In the genomic region with DNA sequence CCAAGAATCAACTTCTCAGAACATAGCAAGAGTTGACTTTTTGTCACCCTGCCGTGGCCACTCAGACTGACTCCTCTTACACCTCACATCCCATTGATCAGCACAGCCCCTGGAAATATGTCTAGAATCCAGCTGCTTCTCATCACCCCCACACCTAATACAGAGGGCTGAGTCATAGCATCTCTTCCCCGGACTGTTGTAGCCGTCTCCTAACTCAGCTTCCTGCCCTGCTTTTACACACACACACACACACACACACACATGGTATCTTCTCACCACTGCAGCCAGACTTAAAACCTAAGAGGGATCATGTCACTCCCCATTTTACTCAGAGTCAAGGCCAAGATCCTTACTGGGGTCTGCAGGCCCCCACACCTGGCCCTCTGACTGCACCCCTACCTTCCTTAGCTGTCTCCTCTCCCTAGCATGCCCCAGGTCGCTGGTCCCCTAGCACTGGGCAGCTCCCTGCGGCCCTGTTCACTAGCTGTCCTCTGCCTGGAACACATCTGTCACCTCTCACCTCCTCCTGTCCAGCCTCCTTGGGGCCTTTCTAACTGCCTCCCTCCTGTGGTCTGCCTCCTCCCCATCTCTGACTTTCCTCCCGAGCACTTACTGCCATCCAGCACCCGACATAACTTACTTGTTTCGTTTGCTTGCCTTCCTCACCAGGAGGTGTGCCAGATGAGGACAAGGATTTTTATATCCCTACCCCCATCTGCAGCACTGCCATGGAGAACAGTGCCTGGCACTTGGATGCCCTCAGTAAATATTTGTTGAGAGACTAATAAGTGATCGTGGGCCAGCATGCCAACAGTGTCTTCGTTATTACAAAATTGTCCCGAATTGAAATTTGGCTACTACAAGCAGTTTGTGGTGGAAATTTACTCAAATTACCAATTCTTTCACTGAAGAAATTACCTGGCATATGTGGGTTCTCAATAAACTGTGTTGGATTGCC, we compare ENCODE assay signal across 7 cellular contexts.
DNase-seq lines count a peak whose midpoint lies in the region; ATAC-seq, FAIRE-seq and TF ChIP-seq lines count a peak whose summit lies in the region.

No MANE protein-coding gene starts in this region.

- no TSS peak for BruUV-seq in endothelial cell of umbilical vein (replicated peaks; lab: Mats Ljungman, UMichigan)

- no peaks in the 10 kb centered on the region for H4K20me1 ChIP-seq in endothelial cell of umbilical vein (replicated peaks; ENCODE audit: control insufficient read depth, extremely low read depth, insufficient read depth, low read length)

- H3K4me3 ChIP-seq in endothelial cell of umbilical vein (replicated peaks in 1 of 3; ENCODE audit: insufficient read depth in 1 of 3, low read depth in 1 of 3, low read length in 3 of 3) (no peak overlapping the region), parathyroid adenoma (ENCODE audit: low read depth, low read length) (no peak overlapping the region)

- peak overlapping the region; percentile 76 for H3K27ac ChIP-seq in endothelial cell of umbilical vein (ENCODE audit: insufficient read depth, low read depth, low read length)
- H3K27ac ChIP-seq in parathyroid adenoma, result no peak overlapping the region

- peak; percentile 80 for DNase-seq in endothelial cell of umbilical vein (ENCODE audit: low read depth, low spot score)
- DNase-seq in GM19239 (ENCODE audit: insufficient read length, low spot score), result no peak

- H3K9ac ChIP-seq in endothelial cell of umbilical vein (replicated peaks; ENCODE audit: extremely low read depth, insufficient read depth, low read length) (no peak overlapping the region), parathyroid adenoma (no peak overlapping the region)

- H3K9me1 ChIP-seq in endothelial cell of umbilical vein (replicated peaks; ENCODE audit: control insufficient read depth, extremely low read depth, insufficient read depth, low read length), result no peaks in the 10 kb centered on the region

- intact Hi-C loops in endothelial cell of umbilical vein (cut with micrococcal nuclease), result loop anchor here (1.0 to 5.0 kb wide), 5 partner anchors 63 to 237 kb away; a partner anchor contains a TSS

- no peaks in the 10 kb centered on the region for H3K36me3 ChIP-seq in endothelial cell of umbilical vein (ENCODE audit: control insufficient read depth in 2 of 2, extremely low read depth in 1 of 2, insufficient read depth in 2 of 2, low read length in 2 of 2)
- no peaks in the 10 kb centered on the region for H3K36me3 ChIP-seq in parathyroid adenoma (ENCODE audit: control insufficient read depth, insufficient read depth, low read length)

- peak overlapping the region; percentile 71 for H3K4me2 ChIP-seq in endothelial cell of umbilical vein (ENCODE audit: insufficient read depth, low read length)
- H3K4me2 ChIP-seq in parathyroid adenoma (ENCODE audit: low read length), result no peak overlapping the region

- FAIRE-seq in endothelial cell of umbilical vein (lab: Jason Lieb, UNC) (peak; percentile 89), GM19239 (lab: Jason Lieb, UNC) (no peak)

- H3K4me1 ChIP-seq in endothelial cell of umbilical vein (ENCODE audit: control insufficient read depth, extremely low read depth, insufficient read depth, low read length) (peaks cover 20% of the 10 kb centered on the region), parathyroid adenoma (peaks cover 3% of the 10 kb centered on the region)

- TF ChIP-seq CTCF in endothelial cell of umbilical vein (IDR thresholded peaks at IDR 0.05; ENCODE audit: extremely low read depth in 1 of 2, insufficient read depth in 1 of 2, low read depth in 1 of 2, low read length in 2 of 2), result no peak
- no peak for TF ChIP-seq CTCF in parathyroid adenoma (IDR thresholded peaks at IDR 0.05)

- H3K79me2 ChIP-seq in endothelial cell of umbilical vein (ENCODE audit: control insufficient read depth, insufficient read depth, low read length) (no peaks in the 10 kb centered on the region), parathyroid adenoma (peaks cover 6% of the 10 kb centered on the region)

- POLR2A ChIA-PET in endothelial cell of umbilical vein (lab: Charles Lee), result interaction anchor here (0.7 kb wide), 1 partner anchor 17 kb away, joined by 3 read pairs; no protein-coding TSS in a partner anchor

- H3K27me3 ChIP-seq in endothelial cell of umbilical vein (ENCODE audit: control insufficient read depth in 2 of 2, insufficient read depth in 2 of 2, low read length in 2 of 2), result no peaks in the 10 kb centered on the region
- H3K27me3 ChIP-seq in parathyroid adenoma (ENCODE audit: control insufficient read depth, insufficient read depth, low read length), result no peaks in the 10 kb centered on the region

- peak; percentile 29 for ATAC-seq in GM21619 (IDR thresholded peaks at IDR 0.05; ENCODE audit: unreplicated experiment)
- ATAC-seq in SK-N-SH treated with all-trans-retinoic acid at 6 μM for 48 hours, result peak; percentile 79
- ATAC-seq in GM18873 (IDR thresholded peaks at IDR 0.05; ENCODE audit: low FRiP score, unreplicated experiment), result no peak
- no peak for ATAC-seq in GM18519 (IDR thresholded peaks at IDR 0.05; ENCODE audit: low FRiP score, unreplicated experiment)

- dilution Hi-C loops in endothelial cell of umbilical vein (cut with MboI; ENCODE audit: extremely low pct_ligation_motif_present, low sequenced_read_pairs), result no loop called here

- no peak for TF ChIP-seq POLR2A in endothelial cell of umbilical vein (IDR thresholded peaks at IDR 0.05; ENCODE audit: low read depth, low read length)

- CTCF ChIA-PET in endothelial cell of umbilical vein (lab: Charles Lee), result interaction anchor here (0.6 to 8.2 kb wide), 14 partner anchors 11 to 375 kb away, joined by 3 to 136 read pairs (median 4); no protein-coding TSS in a partner anchor

- no peak overlapping the region for H2AFZ ChIP-seq in endothelial cell of umbilical vein (ENCODE audit: low read depth, low read length)
- peak overlapping the region; percentile 50 for H2AFZ ChIP-seq in parathyroid adenoma

- H3K9me3 ChIP-seq in endothelial cell of umbilical vein (replicated peaks; ENCODE audit: control insufficient read depth, insufficient read depth, low read length), result no peaks in the 10 kb centered on the region
- H3K9me3 ChIP-seq in parathyroid adenoma (ENCODE audit: control insufficient read depth, low read length), result no peaks in the 10 kb centered on the region

TF ChIP-seq in SK-N-SH treated with all-trans-retinoic acid at 6 μM for 48 hours, 23 proteins besides CTCF, POLR2A, EP300 and RAD21 (continues in another document):
- TF ChIP-seq CSDC2 (CRISPR knock-in tag; IDR thresholded peaks at IDR 0.05) (no peak), ZNF70 (CRISPR knock-in tag; IDR thresholded peaks at IDR 0.05) (no peak), OSR1 (CRISPR knock-in tag; IDR thresholded peaks at IDR 0.05) (no peak), TCF4 (CRISPR knock-in tag; IDR thresholded peaks at IDR 0.05; ENCODE audit: borderline replicate concordance) (no peak), ARNTL (CRISPR knock-in tag; IDR thresholded peaks at IDR 0.05; ENCODE audit: borderline replicate concordance, low read depth) (no peak), ESRRG (CRISPR knock-in tag; IDR thresholded peaks at IDR 0.05) (no peak), ZFP3 (CRISPR knock-in tag; IDR thresholded peaks at IDR 0.05) (no peak), ZNF565 (CRISPR knock-in tag; conservative IDR thresholded peaks at IDR 0.05; ENCODE audit: low read depth) (no peak), TOX (CRISPR knock-in tag; IDR thresholded peaks at IDR 0.05; ENCODE audit: borderline replicate concordance) (no peak)
- TF ChIP-seq, protein P1, sequence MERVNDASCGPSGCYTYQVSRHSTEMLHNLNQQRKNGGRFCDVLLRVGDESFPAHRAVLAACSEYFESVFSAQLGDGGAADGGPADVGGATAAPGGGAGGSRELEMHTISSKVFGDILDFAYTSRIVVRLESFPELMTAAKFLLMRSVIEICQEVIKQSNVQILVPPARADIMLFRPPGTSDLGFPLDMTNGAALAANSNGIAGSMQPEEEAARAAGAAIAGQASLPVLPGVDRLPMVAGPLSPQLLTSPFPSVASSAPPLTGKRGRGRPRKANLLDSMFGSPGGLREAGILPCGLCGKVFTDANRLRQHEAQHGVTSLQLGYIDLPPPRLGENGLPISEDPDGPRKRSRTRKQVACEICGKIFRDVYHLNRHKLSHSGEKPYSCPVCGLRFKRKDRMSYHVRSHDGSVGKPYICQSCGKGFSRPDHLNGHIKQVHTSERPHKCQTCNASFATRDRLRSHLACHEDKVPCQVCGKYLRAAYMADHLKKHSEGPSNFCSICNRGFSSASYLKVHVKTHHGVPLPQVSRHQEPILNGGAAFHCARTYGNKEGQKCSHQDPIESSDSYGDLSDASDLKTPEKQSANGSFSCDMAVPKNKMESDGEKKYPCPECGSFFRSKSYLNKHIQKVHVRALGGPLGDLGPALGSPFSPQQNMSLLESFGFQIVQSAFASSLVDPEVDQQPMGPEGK (CRISPR knock-in tag; IDR thresholded peaks at IDR 0.05; ENCODE audit: borderline replicate concordance), result no peak

TF ChIP-seq in endothelial cell of umbilical vein, 7 proteins besides CTCF, POLR2A, EP300 and RAD21:
- TF ChIP-seq FOS (IDR thresholded peaks at IDR 0.05; ENCODE audit: borderline replicate concordance, insufficient read depth, low read length) (peak; percentile 91), JUN (IDR thresholded peaks at IDR 0.05; ENCODE audit: borderline replicate concordance, insufficient read depth, insufficient read length, low read depth) (peak; percentile 56), GATA2 (IDR thresholded peaks at IDR 0.05; ENCODE audit: insufficient read depth, insufficient read length, low read depth, low read length) (no peak), POLR2AphosphoS5 (IDR thresholded peaks at IDR 0.05; ENCODE audit: insufficient read depth, low read depth, low read length) (no peak), EZH2 (IDR thresholded peaks at IDR 0.05; ENCODE audit: borderline replicate concordance, low read depth, low read length, severe bottlenecking) (no peak), MYC (IDR thresholded peaks at IDR 0.05; ENCODE audit: low read depth, low read length) (no peak)
- TF ChIP-seq, protein P2, sequence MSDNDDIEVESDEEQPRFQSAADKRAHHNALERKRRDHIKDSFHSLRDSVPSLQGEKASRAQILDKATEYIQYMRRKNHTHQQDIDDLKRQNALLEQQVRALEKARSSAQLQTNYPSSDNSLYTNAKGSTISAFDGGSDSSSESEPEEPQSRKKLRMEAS (IDR thresholded peaks at IDR 0.05; ENCODE audit: insufficient read depth, insufficient read length), result no peak
TF ChIP-seq in endothelial cell of umbilical vein: peak in this region for 2.

Comparison
In these comparisons a context has a peak if more than half of its experiments do, and no peak if none do; other contexts are left out.
1. ATAC-seq: peak in GM21619 (single experiment) and SK-N-SH treated with all-trans-retinoic acid at 6 μM for 48 hours (single experiment); none in GM18873 (single experiment) and GM18519 (single experiment).